11 cellular contexts compared by ENCODE assay signal in genomic region chr18:10726198-10727068, GRCh38.
DNase-seq lines count a peak whose midpoint lies in the region; ATAC-seq, FAIRE-seq and TF ChIP-seq lines count a peak whose summit lies in the region.
"Had no signal": no experiment of that assay in that cellular context is flagged by ENCODE, and none has a peak within 500 bp of the region (broad histone marks: within the 10 kb centered on the region; RNA-seq: fewer than 3 reads in every experiment).

No MANE protein-coding gene starts in this region.

- H3K27ac ChIP-seq in caudate nucleus (ENCODE audit: low read depth, low read length): no peak overlapping the region
- no peak overlapping the region for H3K27ac ChIP-seq in neural progenitor cell
- no peak overlapping the region for H3K27ac ChIP-seq in Karpas-422 (ENCODE audit: low read length)

- H3K36me3 Mint-ChIP-seq in neural progenitor cell: peaks cover 6% of the 10 kb centered on the region
- no peaks in the 10 kb centered on the region for H3K36me3 Mint-ChIP-seq in activated T-helper 17 cell treated with anti-CD3 and anti-CD28 coated beads, Interleukin-2, amount 50 U/mL, for 72 hours (ENCODE audit: low read depth)

- peak overlapping the region; percentile 50 for H3K4me3 Mint-ChIP-seq in neural progenitor cell
- H3K4me3 Mint-ChIP-seq in activated T-helper 17 cell treated with anti-CD3 and anti-CD28 coated beads, Interleukin-2, amount 50 U/mL, for 72 hours: no peak overlapping the region

- TF ChIP-seq CTCF in neural progenitor cell (IDR thresholded peaks at IDR 0.05): no peak

- ATAC-seq in GM18870 (IDR thresholded peaks at IDR 0.05; ENCODE audit: unreplicated experiment): no peak
- no peak for ATAC-seq in activated T-helper 17 cell treated with anti-CD3 and anti-CD28 coated beads, Interleukin-2, amount 50 U/mL, for 72 hours (replicated peaks)

- no peak overlapping the region for H3K4me2 ChIP-seq in neural progenitor cell
- no peak overlapping the region for H3K4me2 ChIP-seq in Karpas-422 (ENCODE audit: low read depth, low read length, poor library complexity, severe bottlenecking)

- peaks cover 2% of the 10 kb centered on the region for H3K27me3 Mint-ChIP-seq in neural progenitor cell (ENCODE audit: insufficient read depth, low read depth)
- peaks cover 33% of the 10 kb centered on the region for H3K27me3 Mint-ChIP-seq in activated T-helper 17 cell treated with anti-CD3 and anti-CD28 coated beads, Interleukin-2, amount 50 U/mL, for 72 hours

- no peaks in the 10 kb centered on the region for H3F3A ChIP-seq in neural progenitor cell (ENCODE audit: low read depth)

- peak; percentile 74 for DNase-seq in DMS79 treated with DMSO at 0.1 percent for 48 hours (lab: John Stamatoyannopoulos, UW)
- DNase-seq in NCI-H2081 (lab: John Stamatoyannopoulos, UW): peak; percentile 92 to 98
- DNase-seq in caudate nucleus (lab: John Stamatoyannopoulos, UW): peak in 40 of 61 donors; percentile 8 to 72 (median 44)
- no peak for DNase-seq in neural progenitor cell (ENCODE audit: low spot score)
- DNase-seq in Karpas-422: no peak
- DNase-seq in RCC 7860 (ENCODE audit: low spot score): no peak
- DNase-seq: dermis blood vessel endothelial cell, NCI-H524 treated with DMSO at 0.1 percent for 48 hours had no signal

- H3K4me1 ChIP-seq in neural progenitor cell (peaks cover 2% of the 10 kb centered on the region), Karpas-422 (ENCODE audit: low read length) (no peaks in the 10 kb centered on the region)

- no peak overlapping the region for H3K4me3 ChIP-seq in neural progenitor cell
- no peak overlapping the region for H3K4me3 ChIP-seq in Karpas-422 (ENCODE audit: low read length)

- H3K27me3 ChIP-seq in neural progenitor cell: no peaks in the 10 kb centered on the region
- no peaks in the 10 kb centered on the region for H3K27me3 ChIP-seq in Karpas-422 (ENCODE audit: low read length)

- no peaks in the 10 kb centered on the region for H4K20me1 ChIP-seq in neural progenitor cell (ENCODE audit: low read depth)
- H4K20me1 ChIP-seq in Karpas-422 (ENCODE audit: insufficient read depth, low read depth, low read length): no peaks in the 10 kb centered on the region

- H3K9ac ChIP-seq in neural progenitor cell (no peak overlapping the region), Karpas-422 (ENCODE audit: low read length) (no peak overlapping the region)

- H2AFZ ChIP-seq in neural progenitor cell (replicated peaks) (no peak overlapping the region), Karpas-422 (ENCODE audit: low read length) (no peak overlapping the region)

- H3K4me1 Mint-ChIP-seq in neural progenitor cell: peaks cover 2% of the 10 kb centered on the region
- no peaks in the 10 kb centered on the region for H3K4me1 Mint-ChIP-seq in activated T-helper 17 cell treated with anti-CD3 and anti-CD28 coated beads, Interleukin-2, amount 50 U/mL, for 72 hours

- no peaks in the 10 kb centered on the region for H3K36me3 ChIP-seq in neural progenitor cell
- no peaks in the 10 kb centered on the region for H3K36me3 ChIP-seq in Karpas-422 (ENCODE audit: insufficient read depth, low read length)

- H3K27ac Mint-ChIP-seq in neural progenitor cell: no peak overlapping the region
- no peak overlapping the region for H3K27ac Mint-ChIP-seq in activated T-helper 17 cell treated with anti-CD3 and anti-CD28 coated beads, Interleukin-2, amount 50 U/mL, for 72 hours

- FAIRE-seq in RCC 7860 (lab: Jason Lieb, UNC): no peak
- FAIRE-seq: TTC549 had no signal

- H3K9me3 ChIP-seq in neural progenitor cell (ENCODE audit: low read depth) (no peaks in the 10 kb centered on the region), Karpas-422 (ENCODE audit: low read length) (no peaks in the 10 kb centered on the region)

- no peaks in the 10 kb centered on the region for H3K79me2 ChIP-seq in neural progenitor cell (ENCODE audit: low read depth)
- no peaks in the 10 kb centered on the region for H3K79me2 ChIP-seq in Karpas-422 (ENCODE audit: low read length)

- peaks cover 3% of the 10 kb centered on the region for H3K9me3 Mint-ChIP-seq in neural progenitor cell
- H3K9me3 Mint-ChIP-seq in activated T-helper 17 cell treated with anti-CD3 and anti-CD28 coated beads, Interleukin-2, amount 50 U/mL, for 72 hours: no peaks in the 10 kb centered on the region

- no peaks in the 10 kb centered on the region for H3K9me2 ChIP-seq in Karpas-422 (replicated peaks; ENCODE audit: insufficient read depth, low read length)

Comparison
In these comparisons a context has a peak if more than half of its experiments do, and no peak if none do; other contexts are left out.
1. DNase-seq: peak in DMS79 treated with DMSO at 0.1 percent for 48 hours (single experiment), NCI-H2081 (2 of 2) and caudate nucleus (40 of 61); none in neural progenitor cell (single experiment), Karpas-422 (single experiment) and RCC 7860 (single experiment).